In the genomic region with DNA sequence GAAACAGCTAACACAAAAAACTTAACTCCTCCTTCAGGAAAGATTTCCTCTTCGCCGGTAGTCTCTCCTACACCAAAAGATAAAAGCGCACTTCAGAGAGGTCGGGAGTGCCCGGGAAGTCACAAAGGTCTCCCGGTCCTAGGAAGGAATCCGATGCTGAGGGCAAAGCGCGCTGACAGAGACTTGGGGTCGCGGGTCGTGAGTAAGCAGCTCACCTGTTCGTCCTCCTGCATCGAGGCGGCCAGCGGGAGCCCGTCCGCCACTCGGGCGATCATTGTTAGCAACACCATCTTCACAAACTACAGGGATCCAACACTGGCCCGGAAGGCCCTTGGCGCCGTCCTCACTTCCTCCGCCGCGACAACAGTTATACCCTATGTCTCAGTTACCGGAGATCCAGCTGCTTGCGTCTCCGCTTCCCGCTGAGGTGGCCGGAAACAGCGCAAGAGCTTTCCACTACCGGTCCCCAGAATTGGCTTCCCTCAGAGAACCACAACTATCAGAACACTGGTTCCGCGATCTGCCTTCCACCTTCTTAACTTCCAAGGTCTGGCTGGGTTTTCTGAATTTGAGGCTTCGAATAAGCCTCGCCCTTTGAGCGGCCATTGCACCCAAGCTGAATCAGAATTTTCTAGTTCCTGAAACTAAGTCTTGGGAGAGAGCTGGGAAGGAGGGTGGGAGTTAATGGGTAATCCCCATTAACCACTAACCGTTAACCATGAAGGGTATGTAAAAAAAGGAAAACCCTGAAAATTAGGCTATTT, we compare ENCODE assay signal across 8 cellular contexts. TPM values are rescaled to one million over a fixed set of nuclear protein-coding genes. Genes with fewer than 3 reads are reported as not detected.
DNase-seq lines count a peak whose midpoint lies in the region; ATAC-seq and TF ChIP-seq lines count a peak whose summit lies in the region.

Gene SEC22B (minus strand): TSS at position 429 of the 764 bp plus-strand sequence. CDS start 139 bp downstream, at position 290.

- no peak for TF ChIP-seq CTCF in epithelial cell of proximal tubule (conservative IDR thresholded peaks at IDR 0.05; ENCODE audit: low read depth, low read length)

- peak; percentile 87 for DNase-seq in DMS153 (lab: John Stamatoyannopoulos, UW)
- DNase-seq in OCI-M2 (lab: John Stamatoyannopoulos, UW; ENCODE audit: unreplicated experiment) = peak; percentile 65
- peak; percentile 84 for DNase-seq in activated T-cell treated with anti-CD3 and anti-CD28 coated beads for 4 hours
- peak; percentile 76 for DNase-seq in epithelial cell of proximal tubule (ENCODE audit: low read depth)
- DNase-seq in mucosa of gallbladder (ENCODE audit: low spot score) = peak; percentile 92
- DNase-seq in stimulated activated CD8-positive, alpha-beta memory T cell treated with anti-CD3 and anti-CD28 coated beads, Interleukin-4, amount 100 ng/mL, for 24 hours (ENCODE audit: low read depth) = peak; percentile 76

- peak within 1 kb of the TSS; percentile 76 for H3K4me3 ChIP-seq in epithelial cell of proximal tubule (ENCODE audit: low read depth, low read length)

- peak; percentile 20; the same call in 1 of the 2 replicates for TF ChIP-seq RAD21 in Ishikawa (IDR thresholded peaks at IDR 0.05; ENCODE audit: low read depth)

- TF ChIP-seq EP300 in Ishikawa (IDR thresholded peaks at IDR 0.05; ENCODE audit: borderline replicate concordance) = peak; percentile 40; the same call in 1 of the 2 replicates

- ATAC-seq in GM21619 (IDR thresholded peaks at IDR 0.05; ENCODE audit: unreplicated experiment) = peak; percentile 99

TF ChIP-seq in Ishikawa, 13 proteins besides CTCF, POLR2A, EP300 and RAD21:
- TF ChIP-seq MAX (IDR thresholded peaks at IDR 0.05) (peak; percentile 90), NFIC (IDR thresholded peaks at IDR 0.05) (0 out of 2 replicates have a peak, but pooled peaks have one; percentile 23), TCF12 (IDR thresholded peaks at IDR 0.05; ENCODE audit: low read depth) (peak; percentile 65; the same call in 1 of the 2 replicates), CREB1 (IDR thresholded peaks at IDR 0.05; ENCODE audit: low read depth) (peak; percentile 81), CEBPB (IDR thresholded peaks at IDR 0.05) (peak; percentile 39), TAF1 (IDR thresholded peaks at IDR 0.05; ENCODE audit: low read depth) (peak; percentile 92), REST (IDR thresholded peaks at IDR 0.05; ENCODE audit: low read depth) (no peak), EGR1 (IDR thresholded peaks at IDR 0.05) (peak; percentile 27; the same call in 1 of the 2 replicates), ZBTB7A (IDR thresholded peaks at IDR 0.05; ENCODE audit: low read depth) (no peak), YY1 (IDR thresholded peaks at IDR 0.05; ENCODE audit: low read depth) (peak; percentile 68; the same call in 1 of the 2 replicates)
- TF ChIP-seq, protein P1, sequence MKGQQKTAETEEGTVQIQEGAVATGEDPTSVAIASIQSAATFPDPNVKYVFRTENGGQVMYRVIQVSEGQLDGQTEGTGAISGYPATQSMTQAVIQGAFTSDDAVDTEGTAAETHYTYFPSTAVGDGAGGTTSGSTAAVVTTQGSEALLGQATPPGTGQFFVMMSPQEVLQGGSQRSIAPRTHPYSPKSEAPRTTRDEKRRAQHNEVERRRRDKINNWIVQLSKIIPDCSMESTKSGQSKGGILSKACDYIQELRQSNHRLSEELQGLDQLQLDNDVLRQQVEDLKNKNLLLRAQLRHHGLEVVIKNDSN (IDR thresholded peaks at IDR 0.05) = peak; percentile 63; the same call in 1 of the 2 replicates

RNA-seq across cellular contexts. Expression of gene SEC22B, which starts in this region (rescaled TPM):
- 17.7 and 19.8 TPM in 2 replicates for total RNA-seq in epithelial cell of proximal tubule
- 28.8 TPM for total RNA-seq in mucosa of gallbladder

Comparison
In these comparisons a context has a peak if more than half of its experiments do, and no peak if none do; other contexts are left out.
1. Peak in every context shown above with its lines: DNase-seq, ATAC-seq and H3K4me3 ChIP-seq.